Comparison of ENCODE assay signal across 8 cellular contexts in genomic region chr10:110387983-110388681, GRCh38.
A peak's percentile ranks its signal among the peaks of the same experiment; 100 is the strongest.
DNase-seq lines count a peak whose midpoint lies in the region; ATAC-seq and FAIRE-seq lines count a peak whose summit lies in the region.

No MANE protein-coding gene starts in this region.

- FAIRE-seq in HTR-8/SVneo (lab: Jason Lieb, UNC) = no peak

- no peaks in the 10 kb centered on the region for H3K9me3 Mint-ChIP-seq in activated T-cell treated with anti-CD3 and anti-CD28 coated beads, Interleukin-2, amount 50 U/mL, for 4 hours

- DNase-seq in activated gamma-delta T cell treated with Interleukin-2 at 50 U/mL for 16 hours (peak; percentile 8), activated gamma-delta T cell (lab: John Stamatoyannopoulos, UW) (no peak), SIG-M5 treated with dmso at 0.1 percent for 504 hours (lab: John Stamatoyannopoulos, UW; ENCODE audit: unreplicated experiment) (no peak), NOMO-1 (lab: John Stamatoyannopoulos, UW; ENCODE audit: unreplicated experiment in 2 of 2) (no peak), HTR-8/SVneo (ENCODE audit: insufficient read length, low spot score) (no peak)
- DNase-seq in activated T-cell treated with anti-CD3 and anti-CD28 coated beads, Interleukin-2, amount 50 U/mL, for 4 hours = peak; percentile 67
- peak; percentile 27 to 36 for DNase-seq in stimulated activated CD8-positive, alpha-beta memory T cell treated with anti-CD3 and anti-CD28 coated beads, Interleukin-2, amount 100 ng/mL, for 48 hours (ENCODE audit: low read depth in 2 of 2)

- H3K36me3 Mint-ChIP-seq in activated T-cell treated with anti-CD3 and anti-CD28 coated beads, Interleukin-2, amount 50 U/mL, for 4 hours (ENCODE audit: insufficient read depth) = no peaks in the 10 kb centered on the region

- ATAC-seq in HG03097 (IDR thresholded peaks at IDR 0.05; ENCODE audit: low FRiP score, unreplicated experiment) = peak; percentile 87
- peak; percentile 65 to 84 for ATAC-seq in activated T-cell treated with anti-CD3 and anti-CD28 coated beads, Interleukin-2, amount 50 U/mL, for 4 hours

- peaks cover 23% of the 10 kb centered on the region for H3K4me1 Mint-ChIP-seq in activated T-cell treated with anti-CD3 and anti-CD28 coated beads, Interleukin-2, amount 50 U/mL, for 4 hours (ENCODE audit: low read depth)

- peak overlapping the region; percentile 58 for H3K4me3 Mint-ChIP-seq in activated T-cell treated with anti-CD3 and anti-CD28 coated beads, Interleukin-2, amount 50 U/mL, for 4 hours

- H3K27me3 Mint-ChIP-seq in activated T-cell treated with anti-CD3 and anti-CD28 coated beads, Interleukin-2, amount 50 U/mL, for 4 hours (ENCODE audit: low read depth) = no peaks in the 10 kb centered on the region

Comparison
In these comparisons a context has a peak if more than half of its experiments do, and no peak if none do; other contexts are left out.
1. DNase-seq: peak in activated gamma-delta T cell treated with Interleukin-2 at 50 U/mL for 16 hours (single experiment), activated T-cell treated with anti-CD3 and anti-CD28 coated beads, Interleukin-2, amount 50 U/mL, for 4 hours (single experiment) and stimulated activated CD8-positive, alpha-beta memory T cell treated with anti-CD3 and anti-CD28 coated beads, Interleukin-2, amount 100 ng/mL, for 48 hours (2 of 2); none in activated gamma-delta T cell (single experiment), SIG-M5 treated with dmso at 0.1 percent for 504 hours (single experiment), NOMO-1 (0 of 2) and HTR-8/SVneo (single experiment).